In the genomic region with DNA sequence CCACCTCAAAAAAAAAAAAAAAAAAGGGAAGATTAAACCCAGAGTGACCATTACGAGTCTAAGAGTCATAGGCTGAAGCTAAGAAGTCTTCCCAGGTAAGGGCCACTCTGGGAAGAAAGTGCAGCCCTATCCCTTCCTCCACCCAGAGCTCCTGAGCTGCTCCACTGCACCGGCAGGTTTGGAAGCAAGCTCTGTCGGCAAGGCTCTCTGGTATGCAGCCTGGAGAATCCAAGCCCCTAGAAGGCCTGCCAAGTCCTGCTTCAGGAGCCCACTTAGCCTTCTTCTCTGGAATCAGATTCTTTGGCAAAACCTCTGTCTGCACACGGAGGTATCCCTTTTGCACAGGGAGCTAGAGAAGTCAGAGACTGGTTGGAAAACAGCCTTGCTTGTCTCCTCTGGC, we compare ENCODE assay signal across 15 cellular contexts. TPM values are rescaled to one million over a fixed set of nuclear protein-coding genes. Genes with fewer than 3 reads are reported as not detected.
DNase-seq lines count a peak whose midpoint lies in the region; ATAC-seq, FAIRE-seq and TF ChIP-seq lines count a peak whose summit lies in the region.
"Had no signal": no experiment of that assay in that cellular context is flagged by ENCODE, and none has a peak within 500 bp of the region (broad histone marks: within the 10 kb centered on the region; RNA-seq: fewer than 3 reads in every experiment).

No MANE protein-coding gene starts in this region.

- FAIRE-seq in RCC 7860 (lab: Jason Lieb, UNC): no peak
- FAIRE-seq: A549 had no signal

- 56% methylated on average over 4 of the region's 4 CpGs for WGBS in right cardiac atrium
- 20 to 21% methylated on average over 4 of the region's 4 CpGs for WGBS in thyroid gland, 2 donors

- ATAC-seq in Right ventricle myocardium superior (ENCODE audit: poor library complexity) (no peak), right cardiac atrium (no peak), left lung (peak; percentile 11), GM19035 (IDR thresholded peaks at IDR 0.05; ENCODE audit: unreplicated experiment) (no peak)
- ATAC-seq: A549 had no signal

- no peaks in the 10 kb centered on the region for H3K9me3 ChIP-seq in right cardiac atrium (ENCODE audit: control insufficient read depth, low read length)
- no peaks in the 10 kb centered on the region for H3K9me3 ChIP-seq in left lung
- no peaks in the 10 kb centered on the region for H3K9me3 ChIP-seq in thyroid gland
- H3K9me3 ChIP-seq: A549 had no signal

- H3K27me3 ChIP-seq in right cardiac atrium (ENCODE audit: control insufficient read depth, insufficient read depth): no peaks in the 10 kb centered on the region
- H3K27me3 ChIP-seq in left lung: no peaks in the 10 kb centered on the region
- H3K27me3 ChIP-seq in thyroid gland: no peaks in the 10 kb centered on the region

- H3K4me3 ChIP-seq in right cardiac atrium (ENCODE audit: low read length) (no peak overlapping the region), left lung (no peak overlapping the region), thyroid gland (replicated peaks in 1 of 3) (no peak overlapping the region)
- H3K4me3 ChIP-seq: A549 had no signal

- no peak for TF ChIP-seq CTCF in left lung (IDR thresholded peaks at IDR 0.05)
- TF ChIP-seq CTCF in thyroid gland (IDR thresholded peaks at IDR 0.05): no peak

- no peak for TF ChIP-seq POLR2A in thyroid gland (IDR thresholded peaks at IDR 0.05)

- H3K36me3 ChIP-seq in left lung: peaks cover 0 to 5% of the 10 kb centered on the region in 2 donors
- H3K36me3 ChIP-seq in thyroid gland: no peaks in the 10 kb centered on the region

- DNase-seq in Right ventricle myocardium superior: peak; percentile 9
- DNase-seq in right cardiac atrium: no peak
- peak; percentile 2 for DNase-seq in NCI-H446 treated with DMSO at 0.1 percent for 48 hours (lab: John Stamatoyannopoulos, UW)
- DNase-seq in left lung: peak; percentile 16 to 31
- DNase-seq in thyroid gland: peak; percentile 72 to 81
- no peak for DNase-seq in germinal center (ENCODE audit: low spot score)
- DNase-seq in RCC 7860 (ENCODE audit: low spot score): no peak
- DNase-seq: C1 segment of cervical spinal cord, COR-L47, HCEC 1CT, Kasumi-1, NCI-H510A, NCI-H774 had no signal

- H3K4me1 ChIP-seq in right cardiac atrium (ENCODE audit: control insufficient read depth, insufficient read depth, low read length) (no peaks in the 10 kb centered on the region), left lung (no peaks in the 10 kb centered on the region), thyroid gland (peaks cover 4 to 11% of the 10 kb centered on the region in 2 donors)
- H3K4me1 ChIP-seq: A549 had no signal

- intact Hi-C loops in Right ventricle myocardium superior (cut with DNase I): loop anchor here (2.0 to 5.0 kb wide), 2 partner anchors 339 to 665 kb away; no protein-coding TSS in a partner anchor
- intact Hi-C loops in right cardiac atrium (cut with DNase I): loop anchor here in 3 of 4 donors (2.0 to 5.0 kb wide), 3 partner anchors 337 to 340 kb away; no protein-coding TSS in a partner anchor
- intact Hi-C loops in left lung (cut with DNase I): loop anchor here in 1 of 2 donors (5.0 kb wide), 1 partner anchor 340 kb away; no protein-coding TSS in a partner anchor
- intact Hi-C loops in thyroid gland (cut with DNase I): loop anchor here (2.0 kb wide), 1 partner anchor 339 kb away; no protein-coding TSS in a partner anchor

- H3K27ac ChIP-seq in right cardiac atrium (ENCODE audit: low read length) (no peak overlapping the region), left lung (no peak overlapping the region), thyroid gland (no peak overlapping the region)
- H3K27ac ChIP-seq: A549 had no signal

RNA-seq across cellular contexts. Expression of a gene that starts 58.5 kb away (rescaled TPM):
- total RNA-seq in Right ventricle myocardium superior: 16.1 TPM
- 10 to 100 TPM; 13.1 to 18.3 (median 15.7) TPM for total RNA-seq in right cardiac atrium
- polyA plus RNA-seq in right cardiac atrium: 12.7 TPM
- total RNA-seq in left lung: 10 to 100 TPM; 18.3 to 26.4 TPM
- 10 to 100 TPM; 19.8 to 33.8 (median 26.7) TPM for total RNA-seq in thyroid gland

Comparison
In these comparisons a context has a peak if more than half of its experiments do, and no peak if none do; other contexts are left out.
1. DNase-seq: peak in Right ventricle myocardium superior (single experiment), NCI-H446 treated with DMSO at 0.1 percent for 48 hours (single experiment), left lung (2 of 2) and thyroid gland (2 of 2); none in right cardiac atrium (0 of 3), germinal center (single experiment) and RCC 7860 (single experiment).